ENCODE assay signal across 24 cellular contexts in genomic region chr20:43536817-43537440, GRCh38. TPM values are rescaled to one million over a fixed set of nuclear protein-coding genes. Genes with fewer than 3 reads are reported as not detected.
DNase-seq lines count a peak whose midpoint lies in the region; ATAC-seq, FAIRE-seq and TF ChIP-seq lines count a peak whose summit lies in the region.
"Had no signal": no experiment of that assay in that cellular context is flagged by ENCODE, and none has a peak within 500 bp of the region (broad histone marks: within the 10 kb centered on the region; RNA-seq: fewer than 3 reads in every experiment).

No MANE protein-coding gene starts in this region.

- no peak overlapping the region for H3K27ac ChIP-seq in mesendoderm (ENCODE audit: low read depth, low read length)
- H3K27ac ChIP-seq: SJSA1, uterus had no signal

- H3K4me1 ChIP-seq in mesendoderm (ENCODE audit: control insufficient read depth, low read depth, low read length), result no peaks in the 10 kb centered on the region
- H3K4me1 ChIP-seq: SJSA1, uterus had no signal

- no peak overlapping the region for H2BK120ac ChIP-seq in mesendoderm (ENCODE audit: low read depth, low read length)

- H3K36me3 ChIP-seq in mesendoderm (ENCODE audit: control insufficient read depth, insufficient read depth, low read length), result no peaks in the 10 kb centered on the region
- H3K36me3 ChIP-seq: SJSA1, uterus had no signal

- TF ChIP-seq POLR2A in GM12892 (IDR thresholded peaks at IDR 0.05; ENCODE audit: low read depth, low read length), result no peak

- H3K9ac ChIP-seq in mesendoderm (ENCODE audit: low read length), result no peak overlapping the region

- no peak overlapping the region for H3K18ac ChIP-seq in mesendoderm (ENCODE audit: low read length)

- no peaks in the 10 kb centered on the region for H3K79me1 ChIP-seq in mesendoderm (ENCODE audit: low read length)

- H3K4me2 ChIP-seq in mesendoderm (ENCODE audit: low read length), result no peak overlapping the region

- H3K4ac ChIP-seq in mesendoderm (ENCODE audit: low read depth, low read length), result no peak overlapping the region

- FAIRE-seq in GM12892 (lab: Jason Lieb, UNC), result no peak
- FAIRE-seq: small intestine, TTC549 had no signal

- no peak overlapping the region for H3K23ac ChIP-seq in mesendoderm (ENCODE audit: low read length)

- no peak overlapping the region for H3K4me3 ChIP-seq in mesendoderm (ENCODE audit: low read length)
- H3K4me3 ChIP-seq: SJSA1, uterus had no signal

- DNase-seq in EH (ENCODE audit: low read depth), result peak; percentile 33
- peak; percentile 61 for DNase-seq in M059J (ENCODE audit: low read depth)
- DNase-seq in dermis blood vessel endothelial cell, result peak; percentile 12
- DNase-seq in mesendoderm, result peak; percentile 73
- DNase-seq in stimulated activated CD4-positive, alpha-beta T cell treated with anti-CD3 and anti-CD28 coated beads, Interleukin-1b, Interleukin-23, amount 100 ng/mL, for 48 hours, result no peak
- no peak for DNase-seq in activated CD4-positive, alpha-beta T cell treated with anti-CD3 and anti-CD28 coated beads for 4 hours
- DNase-seq in GM12892 (ENCODE audit: insufficient read length), result no peak
- DNase-seq: activated naive CD4-positive, alpha-beta T cell; activated T-cell treated with anti-CD3 and anti-CD28 coated beads, Interleukin-2, amount 50 U/mL, for 4 hours; cortex of kidney; DMS53; endodermal cell; KG1; kidney glomerular epithelial cell; NCI-H146; NCI-H524; NK-92 treated with Interleukin-12 subunit alpha and Interleukin-12 subunit beta, amount 100 ng/mL, for 24 hours; small intestine; T-helper 1 cell; uterus had no signal

- H3K27me3 ChIP-seq in mesendoderm (ENCODE audit: insufficient read depth, low read length, poor library complexity), result no peaks in the 10 kb centered on the region
- H3K27me3 ChIP-seq: SJSA1, uterus had no signal

- H4K5ac ChIP-seq in mesendoderm (ENCODE audit: low read length), result no peak overlapping the region

- ATAC-seq in HG02571 (IDR thresholded peaks at IDR 0.05; ENCODE audit: unreplicated experiment), result no peak
- ATAC-seq: activated T-cell treated with anti-CD3 and anti-CD28 coated beads, Interleukin-2, amount 50 U/mL, for 4 hours; stimulated activated memory B cell treated with anti-CD40 and anti-IgM and Interleukin-4, amounts not matched to agents 10 μg/mL and 1 μg/mL and 100 μg/mL, for 72 hours had no signal

- no CpG with 5 or more reads among the region's 2 CpGs for WGBS in mesendoderm (ENCODE audit: extremely low coverage, insufficient coverage, low lambda C conversion rate)

- no peak overlapping the region for H4K8ac ChIP-seq in mesendoderm (ENCODE audit: low read depth, low read length)

- no peak overlapping the region for H2BK15ac ChIP-seq in mesendoderm (replicated peaks; ENCODE audit: low read depth)

- no peak overlapping the region for H2AK5ac ChIP-seq in mesendoderm (ENCODE audit: low read length)

- H2BK5ac ChIP-seq in mesendoderm (ENCODE audit: low read length), result no peak overlapping the region

- H3K79me2 ChIP-seq in mesendoderm (ENCODE audit: control insufficient read depth, insufficient read depth, low read length), result no peaks in the 10 kb centered on the region

- H3K56ac ChIP-seq in mesendoderm (ENCODE audit: low read length), result no peak overlapping the region

RNA-seq across cellular contexts. Expression of gene SGK2, which starts 21.9 kb away (rescaled TPM):
- not detected in 2 replicates for total RNA-seq in M059J (2014; rRNA removed; shearing (Covaris generic))
- 0.23 and 0.34 TPM in 2 replicates for total RNA-seq in dermis blood vessel endothelial cell
- 0.04 TPM for polyA plus RNA-seq in mesendoderm (2013, experiment 1 of 2)
- 0.08 TPM for polyA plus RNA-seq in mesendoderm (2013, experiment 2 of 2)
- 0.11 TPM for polyA plus RNA-seq in GM12892 (2012; ENCODE audit: missing spikeins)
- total RNA-seq: SJSA1 had no signal

RNA-seq across cellular contexts. Expression of gene L3MBTL1, which starts 29.4 kb away (rescaled TPM):
- 1.3 and 6.0 TPM in 2 replicates for total RNA-seq in M059J (2014; rRNA removed; shearing (Covaris generic))
- 2.4 and 8.2 TPM in 2 replicates for total RNA-seq in dermis blood vessel endothelial cell
- 2.1 TPM for polyA plus RNA-seq in mesendoderm (2013, experiment 1 of 2)
- polyA plus RNA-seq in mesendoderm (2013, experiment 2 of 2), result 1.8 TPM
- polyA plus RNA-seq in GM12892 (2012; ENCODE audit: missing spikeins), result 7.9 TPM
- total RNA-seq: SJSA1 had no signal

RNA-seq across cellular contexts. Expression of gene IFT52, which starts 53.8 kb away (rescaled TPM):
- 55.2 and 67.7 TPM in 2 replicates for total RNA-seq in M059J (2014; rRNA removed; shearing (Covaris generic))
- total RNA-seq in dermis blood vessel endothelial cell, result 23.0 and 24.3 TPM in 2 replicates
- 45.5 TPM for polyA plus RNA-seq in mesendoderm (2013, experiment 1 of 2)
- 40.2 TPM for polyA plus RNA-seq in mesendoderm (2013, experiment 2 of 2)
- polyA plus RNA-seq in GM12892 (2012; ENCODE audit: missing spikeins), result 20.7 TPM

Comparison
In these comparisons a context has a peak if more than half of its experiments do, and no peak if none do; other contexts are left out.
1. DNase-seq: peak in EH (single experiment), M059J (single experiment), dermis blood vessel endothelial cell (single experiment) and mesendoderm (single experiment); none in stimulated activated CD4-positive, alpha-beta T cell treated with anti-CD3 and anti-CD28 coated beads, Interleukin-1b, Interleukin-23, amount 100 ng/mL, for 48 hours (single experiment), activated CD4-positive, alpha-beta T cell treated with anti-CD3 and anti-CD28 coated beads for 4 hours (0 of 2) and GM12892 (single experiment).